26 cellular contexts compared by ENCODE assay signal in genomic region chr7:113986216-113986615, GRCh38.
"Had no signal": no experiment of that assay in that cellular context is flagged by ENCODE, and none has a peak within 500 bp of the region (broad histone marks: within the 10 kb centered on the region; RNA-seq: fewer than 3 reads in every experiment).

No MANE protein-coding gene starts in this region.

- ATAC-seq: esophagus mucosa, foreskin keratinocyte, gastrocnemius medialis, gastroesophageal sphincter, heart left ventricle, heart right ventricle had no signal

- H3K27me3 ChIP-seq: colonic mucosa, esophagus muscularis mucosa, esophagus squamous epithelium, foreskin keratinocyte, gastrocnemius medialis, gastroesophageal sphincter, heart left ventricle, heart right ventricle had no signal

- H3K4me3 ChIP-seq: colonic mucosa, coronary artery, dorsolateral prefrontal cortex, esophagus muscularis mucosa, esophagus squamous epithelium, gastrocnemius medialis, gastroesophageal sphincter, heart left ventricle, heart right ventricle had no signal

- H3K9me3 ChIP-seq: colonic mucosa, esophagus muscularis mucosa, esophagus squamous epithelium, gastrocnemius medialis, gastroesophageal sphincter, heart left ventricle, heart right ventricle had no signal

- H3K36me3 ChIP-seq: colonic mucosa, esophagus muscularis mucosa, esophagus squamous epithelium, gastrocnemius medialis, gastroesophageal sphincter, heart left ventricle, heart right ventricle had no signal

- H3K27ac ChIP-seq: colonic mucosa, coronary artery, dorsolateral prefrontal cortex, epithelial cell of prostate, esophagus muscularis mucosa, esophagus squamous epithelium, foreskin keratinocyte, gastrocnemius medialis, gastroesophageal sphincter, heart left ventricle, heart right ventricle had no signal

- H3K4me3 Mint-ChIP-seq: dendritic cell treated with granulocyte-macrophage colony-stimulating factor and Interleukin-4, amounts not matched to agents 40 ng/mL and 50 ng/mL, for 4 days; endodermal cell had no signal

- FAIRE-seq: endometrium, endothelial cell of umbilical vein had no signal

- H3K27ac Mint-ChIP-seq: dendritic cell treated with granulocyte-macrophage colony-stimulating factor and Interleukin-4, amounts not matched to agents 40 ng/mL and 50 ng/mL, for 4 days; endodermal cell had no signal

- H3K27me3 Mint-ChIP-seq: dendritic cell treated with granulocyte-macrophage colony-stimulating factor and Interleukin-4, amounts not matched to agents 40 ng/mL and 50 ng/mL, for 4 days had no signal

- H3K9me3 Mint-ChIP-seq: endodermal cell had no signal

- H3K4me1 ChIP-seq: colonic mucosa, esophagus muscularis mucosa, esophagus squamous epithelium, foreskin keratinocyte, gastrocnemius medialis, gastroesophageal sphincter, heart left ventricle, heart right ventricle had no signal

- DNase-seq: colonic mucosa; cortex of kidney; dermis blood vessel endothelial cell; dorsolateral prefrontal cortex; effector CD4-positive, alpha-beta T cell; effector CD8-positive, alpha-beta T cell; effector memory CD4-positive, alpha-beta T cell; endodermal cell; erythroblast; esophagus squamous epithelium; foreskin fibroblast; foreskin keratinocyte; foreskin melanocyte; gastrocnemius medialis; glutamatergic neuron; head of caudate nucleus; heart left ventricle; heart right ventricle had no signal
